Comparison of ENCODE assay signal across 19 cellular contexts in the genomic region with DNA sequence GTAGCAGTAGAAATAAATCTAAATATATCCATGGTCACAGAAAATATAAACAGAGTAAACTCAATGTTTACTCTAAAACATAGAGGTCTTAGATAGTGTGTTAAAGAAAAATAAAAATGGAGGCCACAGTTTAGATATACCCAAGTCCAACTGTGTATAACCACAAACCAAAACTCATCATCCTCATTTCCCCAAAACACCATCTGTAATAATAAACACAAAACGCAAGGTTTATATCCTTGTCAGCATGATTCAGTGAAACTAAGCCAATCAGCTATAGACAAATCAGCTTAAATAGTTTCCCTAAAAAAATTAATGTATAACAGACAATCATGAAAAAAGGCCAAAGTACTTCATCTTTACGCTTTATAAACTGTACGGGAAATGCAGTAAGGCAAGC. TPM values are rescaled to one million over a fixed set of nuclear protein-coding genes. Genes with fewer than 3 reads are reported as not detected.
DNase-seq lines count a peak whose midpoint lies in the region; TF ChIP-seq lines count a peak whose summit lies in the region.
"Had no signal": no experiment of that assay in that cellular context is flagged by ENCODE, and none has a peak within 500 bp of the region (broad histone marks: within the 10 kb centered on the region; RNA-seq: fewer than 3 reads in every experiment).

No MANE protein-coding gene starts in this region.

- TF ChIP-seq CTCF in AG04449 (IDR thresholded peaks at IDR 0.05; ENCODE audit: insufficient read depth, low read length, missing control alignments), result no peak

- POLR2A ChIA-PET in AG04449 (lab: Yijun Ruan, JAX), result no interaction called here

- CTCF ChIA-PET in AG04449 (lab: Yijun Ruan, JAX), result no interaction called here

- no peaks in the 10 kb centered on the region for H3K27me3 ChIP-seq in SJSA1 (replicated peaks)
- H3K27me3 ChIP-seq: Peyer's patch had no signal

- peaks cover 5% of the 10 kb centered on the region for H3K36me3 ChIP-seq in SJSA1
- H3K36me3 ChIP-seq: Peyer's patch had no signal

- H3K4me1 ChIP-seq in SJSA1 (replicated peaks), result peaks cover 24% of the 10 kb centered on the region

- H3K27ac ChIP-seq in SJSA1, result peak overlapping the region; percentile 50
- H3K27ac ChIP-seq: 22Rv1, Peyer's patch had no signal

- H3K4me3 ChIP-seq in AG04449 (ENCODE audit: low read depth, low read length) (no peak overlapping the region), SJSA1 (no peak overlapping the region)
- H3K4me3 ChIP-seq: Peyer's patch had no signal

- peak; percentile 40 for DNase-seq in AG04449 (ENCODE audit: low read depth, low spot score)
- DNase-seq in H4 (ENCODE audit: low spot score), result peak; percentile 56
- DNase-seq in SJSA1 (ENCODE audit: low read depth in 1 of 2, low spot score in 2 of 2), result peak in 1 of 2 experiments; percentile 83
- DNase-seq in fibroblast of peridontal ligament (ENCODE audit: extremely low read depth), result peak; percentile 91
- DNase-seq in NK-92 treated with Interleukin-12 subunit alpha and Interleukin-12 subunit beta, amount 100 ng/mL, for 24 hours (lab: John Stamatoyannopoulos, UW), result no peak
- no peak for DNase-seq in NCI-H1436 (lab: John Stamatoyannopoulos, UW)
- no peak for DNase-seq in NCI-H2227 (lab: John Stamatoyannopoulos, UW; ENCODE audit: unreplicated experiment)
- DNase-seq in NCI-H446 treated with DMSO at 0.1 percent for 48 hours (lab: John Stamatoyannopoulos, UW), result no peak
- DNase-seq: Calu3; CD4-positive, CD25-positive, alpha-beta regulatory T cell; DMS53; GOT3; KG1; NCI-H1048; NCI-H146; NCI-H2029 treated with DMSO at 0.1 percent for 48 hours; NCI-H2171; Peyer's patch had no signal

- no peaks in the 10 kb centered on the region for H3K9me3 ChIP-seq in SJSA1 (replicated peaks)
- H3K9me3 ChIP-seq: Peyer's patch had no signal

RNA-seq across cellular contexts. Expression of a gene that starts 2.7 kb away (rescaled TPM):
- total RNA-seq in H4 (2014; rRNA removed; shearing (Covaris generic)), result 6.7 and 9.4 TPM in 2 replicates
- total RNA-seq in SJSA1 (2014; rRNA removed; shearing (Covaris generic)), result 11.3 and 17.4 TPM in 2 replicates

Comparison
In these comparisons a context has a peak if more than half of its experiments do, and no peak if none do; other contexts are left out.
1. DNase-seq: peak in AG04449 (single experiment), H4 (single experiment) and fibroblast of peridontal ligament (single experiment); none in NK-92 treated with Interleukin-12 subunit alpha and Interleukin-12 subunit beta, amount 100 ng/mL, for 24 hours (single experiment), NCI-H1436 (single experiment), NCI-H2227 (single experiment) and NCI-H446 treated with DMSO at 0.1 percent for 48 hours (single experiment).